1 cellular context compared by ENCODE assay signal in genomic region chr1:30974536-30974935, GRCh38.
TF ChIP-seq lines count a peak whose summit lies in the region.

No MANE protein-coding gene starts in this region.

TF ChIP-seq in GM23338, 12 proteins besides CTCF, POLR2A, EP300 and RAD21:
- no peak for TF ChIP-seq ZNF462 (CRISPR knock-in tag; IDR thresholded peaks at IDR 0.05)
- TF ChIP-seq ZNF331 (CRISPR knock-in tag; IDR thresholded peaks at IDR 0.05; ENCODE audit: low read depth) = no peak
- TF ChIP-seq REST (IDR thresholded peaks at IDR 0.05; ENCODE audit: unreplicated experiment) = no peak
- no peak for TF ChIP-seq EZH2 (IDR thresholded peaks at IDR 0.05; ENCODE audit: low read depth, unreplicated experiment)
- TF ChIP-seq JUNB (IDR thresholded peaks at IDR 0.05; ENCODE audit: unreplicated experiment) = no peak
- TF ChIP-seq ETS1 (IDR thresholded peaks at IDR 0.05) = no peak
- no peak for TF ChIP-seq NANOG (IDR thresholded peaks at IDR 0.05; ENCODE audit: borderline replicate concordance)
